1 cellular context compared by ENCODE assay signal in genomic region chr6:27679308-27679967, GRCh38.
TF ChIP-seq lines count a peak whose summit lies in the region.

No MANE protein-coding gene starts in this region.

TF ChIP-seq in IMR-90, 13 proteins besides CTCF, POLR2A, EP300 and RAD21:
- TF ChIP-seq SMC3 (IDR thresholded peaks at IDR 0.05; ENCODE audit: low read depth, low read length) (no peak), ELK1 (IDR thresholded peaks at IDR 0.05; ENCODE audit: borderline replicate concordance, low read depth, low read length) (no peak), BHLHE40 (IDR thresholded peaks at IDR 0.05; ENCODE audit: low read depth, low read length) (no peak), MAFK (IDR thresholded peaks at IDR 0.05; ENCODE audit: low read depth, low read length) (no peak), NFE2L2 (IDR thresholded peaks at IDR 0.05; ENCODE audit: low read depth, low read length) (no peak)
TF ChIP-seq in IMR-90: peak in this region for 0.
